14 cellular contexts compared by ENCODE assay signal in genomic region chr3:148975277-148975676, GRCh38. TPM values are rescaled to one million over a fixed set of nuclear protein-coding genes. Genes with fewer than 3 reads are reported as not detected.
DNase-seq lines count a peak whose midpoint lies in the region; ATAC-seq and TF ChIP-seq lines count a peak whose summit lies in the region.
"Had no signal": no experiment of that assay in that cellular context is flagged by ENCODE, and none has a peak within 500 bp of the region (broad histone marks: within the 10 kb centered on the region; RNA-seq: fewer than 3 reads in every experiment).

No MANE protein-coding gene starts in this region.

- no peak overlapping the region for H3K4ac ChIP-seq in IMR-90 (ENCODE audit: low read depth, low read length)

- 61% methylated on average over 4 of the region's 6 CpGs; no CpG with 5 or more reads in 1 of the 2 experiments for WGBS in IMR-90 (ENCODE audit: extremely low coverage in 2 of 2, insufficient read length in 1 of 2), 2 experiments
- WGBS in esophagus squamous epithelium, 2 donors = 28 to 30% methylated on average over 5 to 6 of the region's 6 CpGs
- WGBS in lung, 2 donors = 65 to 83% methylated on average over 6 of the region's 6 CpGs

- H3K4me3 ChIP-seq in IMR-90 (ENCODE audit: insufficient read depth, low read depth, low read length) = no peak overlapping the region
- peak overlapping the region in 1 of 4 donors; percentile 36 for H3K4me3 ChIP-seq in esophagus squamous epithelium
- no peak overlapping the region for H3K4me3 ChIP-seq in lung
- peak overlapping the region; percentile 6 to 15 for H3K4me3 ChIP-seq in tibial artery
- H3K4me3 ChIP-seq: adrenal gland had no signal

- POLR2A ChIA-PET in IMR-90 (lab: Charles Lee; ENCODE audit: unreplicated experiment) = no interaction called here

- H4K20me1 ChIP-seq in IMR-90 (ENCODE audit: insufficient read depth, low read length) = no peaks in the 10 kb centered on the region

- H2BK5ac ChIP-seq in IMR-90 (ENCODE audit: low read depth, low read length, poor library complexity, severe bottlenecking) = no peak overlapping the region

- no peak overlapping the region for H2AK5ac ChIP-seq in IMR-90 (ENCODE audit: low read depth, low read length)

- CTCF ChIA-PET in IMR-90 (lab: Yijun Ruan, JAX) = interaction anchor here (1.0 kb wide), 1 partner anchor 48 kb away, joined by 3 read pairs; no protein-coding TSS in a partner anchor

- H3K27ac ChIP-seq in IMR-90 (ENCODE audit: insufficient read depth, low read length) (no peak overlapping the region), esophagus squamous epithelium (peak overlapping the region in 3 of 4 donors; percentile 8 to 68 (median 48)), lung (ENCODE audit: low read depth in 1 of 2, low read length in 1 of 2) (peak overlapping the region; percentile 4 to 73), tibial artery (peak overlapping the region; percentile 65 to 73)

- H2BK20ac ChIP-seq in IMR-90 (ENCODE audit: low read depth, low read length) = peak overlapping the region; percentile 29; the same call in 1 of the 2 replicates

- no peak overlapping the region for H3K23ac ChIP-seq in IMR-90 (ENCODE audit: low read depth, low read length)

- TF ChIP-seq CTCF in IMR-90 (conservative IDR thresholded peaks at IDR 0.05; ENCODE audit: low read depth, low read length) (peak; percentile 7; the same call in 1 of the 2 replicates), esophagus squamous epithelium (IDR thresholded peaks at IDR 0.05) (no peak), lung (IDR thresholded peaks at IDR 0.05; ENCODE audit: control extremely low read depth, extremely low read depth) (no peak), tibial artery (IDR thresholded peaks at IDR 0.05) (no peak)

- H3K9ac ChIP-seq in IMR-90 (ENCODE audit: low read depth, low read length) = no peak overlapping the region

- ATAC-seq in IMR-90 (ENCODE audit: low read depth) = peak; percentile 40; the same call in 1 of the 2 replicates
- no peak for ATAC-seq in lung (ENCODE audit: insufficient read depth, low FRiP score)

- TF ChIP-seq POLR2A in IMR-90 (IDR thresholded peaks at IDR 0.05; ENCODE audit: low read depth, low read length) = no peak
- TF ChIP-seq POLR2A in esophagus squamous epithelium (IDR thresholded peaks at IDR 0.05) = no peak

- no peaks in the 10 kb centered on the region for H3K9me1 ChIP-seq in IMR-90 (ENCODE audit: insufficient read depth, low read length)

- dilution Hi-C loops in IMR-90 (cut with HindIII; ENCODE audit: low sequenced_read_pairs, unreplicated experiment) = no loop called here

- peak overlapping the region in 1 of 2 experiments; percentile 65; a peak in 1 of 4 replicates for H4K8ac ChIP-seq in IMR-90 (ENCODE audit: low read depth in 2 of 2, low read length in 2 of 2)

- no peak overlapping the region for H3K56ac ChIP-seq in IMR-90 (ENCODE audit: extremely low read depth, insufficient read depth, low read length)

- no peak overlapping the region; the same call in 1 of the 2 replicates for H3K18ac ChIP-seq in IMR-90 (ENCODE audit: low read depth, low read length)

- DNase-seq in IMR-90 = no peak
- no peak for DNase-seq in esophagus squamous epithelium (lab: John Stamatoyannopoulos, UW)
- no peak for DNase-seq in lung (ENCODE audit: low spot score)
- DNase-seq in tibial artery = peak in 1 of 2 donors; percentile 72
- no peak for DNase-seq in HPDE6-E6E7 (ENCODE audit: extremely low spot score)
- DNase-seq in AG08395 (ENCODE audit: low spot score) = no peak
- no peak for DNase-seq in C1 segment of cervical spinal cord (lab: John Stamatoyannopoulos, UW)
- DNase-seq in NCI-H187 treated with DMSO at 0.1 percent for 48 hours (lab: John Stamatoyannopoulos, UW) = no peak
- DNase-seq: activated B cell treated with CpG ODN at 0.5 μM for 24 hours; adrenal gland; CD8-positive, alpha-beta memory T cell; NCI-H1930; nucleus accumbens; stimulated activated naive B cell treated with anti-CD40 and anti-IgM and Interleukin-4, amounts not matched to agents 10 μg/mL and 1 μg/mL and 100 μg/mL, for 72 hours had no signal

- BruUV-seq in IMR-90 (replicated peaks; lab: Mats Ljungman, UMichigan) = no TSS peak

- in situ Hi-C loops in IMR-90 (cut with MboI; ENCODE audit: low sequenced_read_pairs) = no loop called here

- peak overlapping the region; percentile 83 for H2AFZ ChIP-seq in IMR-90 (replicated peaks; ENCODE audit: low read length, poor library complexity)

- peak overlapping the region; percentile 35 for H2AK9ac ChIP-seq in IMR-90 (replicated peaks; ENCODE audit: low read depth, low read length, poor library complexity)

- H2BK15ac ChIP-seq in IMR-90 (ENCODE audit: low read depth, low read length) = no peak overlapping the region

- H3K9me3 ChIP-seq in IMR-90 (ENCODE audit: control insufficient read depth, insufficient read depth, low read length) (no peaks in the 10 kb centered on the region), esophagus squamous epithelium (no peaks in the 10 kb centered on the region), lung (ENCODE audit: control insufficient read depth in 2 of 2, insufficient read depth in 1 of 2, low read length in 1 of 2) (no peaks in the 10 kb centered on the region), tibial artery (no peaks in the 10 kb centered on the region)
- H3K9me3 ChIP-seq: adrenal gland had no signal

- H3K4me1 ChIP-seq in IMR-90 (ENCODE audit: control insufficient read depth, insufficient read depth, low read length) = peaks cover 3% of the 10 kb centered on the region; the same call in 1 of the 2 replicates
- H3K4me1 ChIP-seq in esophagus squamous epithelium = peaks cover 0 to 5% (median 0%) of the 10 kb centered on the region in 3 donors
- peaks cover 0 to 3% of the 10 kb centered on the region in 2 donors for H3K4me1 ChIP-seq in lung (ENCODE audit: control insufficient read depth in 2 of 2, insufficient read depth in 2 of 2, low read length in 2 of 2)
- peaks cover 0 to 44% (median 17%) of the 10 kb centered on the region in 4 donors for H3K4me1 ChIP-seq in tibial artery
- H3K4me1 ChIP-seq: adrenal gland had no signal

- no peaks in the 10 kb centered on the region for H3K27me3 ChIP-seq in IMR-90 (ENCODE audit: control insufficient read depth, insufficient read depth, low read length)
- H3K27me3 ChIP-seq in esophagus squamous epithelium = no peaks in the 10 kb centered on the region
- H3K27me3 ChIP-seq in lung (ENCODE audit: control insufficient read depth, insufficient read depth) = no peaks in the 10 kb centered on the region
- no peaks in the 10 kb centered on the region for H3K27me3 ChIP-seq in tibial artery
- H3K27me3 ChIP-seq: adrenal gland had no signal

- H2BK120ac ChIP-seq in IMR-90 (ENCODE audit: low read depth, low read length) = no peak overlapping the region

- 0 out of 2 replicates have a peak overlapping the region, but pooled peaks have one; percentile 26 for H3K14ac ChIP-seq in IMR-90 (replicated peaks; ENCODE audit: low read depth, low read length)

- H3K4me2 ChIP-seq in IMR-90 (ENCODE audit: low read depth, low read length) = peak overlapping the region; percentile 75

- no peaks in the 10 kb centered on the region for H3K79me1 ChIP-seq in IMR-90 (ENCODE audit: low read depth in 1 of 2, low read length in 2 of 2)

- no peak overlapping the region; the same call in 1 of the 2 replicates for H4K91ac ChIP-seq in IMR-90 (ENCODE audit: insufficient read depth, low read depth, low read length)

- intact Hi-C loops in IMR-90 (cut with micrococcal nuclease) (no loop called here), esophagus squamous epithelium (cut with DNase I) (no loop called here), tibial artery (cut with DNase I; ENCODE audit: low total_unique reads) (no loop called here)

- H4K5ac ChIP-seq in IMR-90 (ENCODE audit: low read depth, low read length) = no peak overlapping the region; the same call in 1 of the 2 replicates

- H3K36me3 ChIP-seq in IMR-90 (ENCODE audit: control insufficient read depth, insufficient read depth, low read length) = no peaks in the 10 kb centered on the region
- no peaks in the 10 kb centered on the region for H3K36me3 ChIP-seq in esophagus squamous epithelium
- no peaks in the 10 kb centered on the region for H3K36me3 ChIP-seq in lung (ENCODE audit: control insufficient read depth in 2 of 2, insufficient read depth in 2 of 2, low read length in 2 of 2)
- H3K36me3 ChIP-seq in tibial artery = no peaks in the 10 kb centered on the region
- H3K36me3 ChIP-seq: adrenal gland had no signal

- TF ChIP-seq RAD21 in IMR-90 (IDR thresholded peaks at IDR 0.05; ENCODE audit: low read length) = no peak

TF ChIP-seq in IMR-90, 13 proteins besides CTCF, POLR2A, EP300 and RAD21 (continues in another document):
- TF ChIP-seq ELK1 (IDR thresholded peaks at IDR 0.05; ENCODE audit: borderline replicate concordance, low read depth, low read length) (no peak), MAFK (IDR thresholded peaks at IDR 0.05; ENCODE audit: low read depth, low read length) (no peak), BHLHE40 (IDR thresholded peaks at IDR 0.05; ENCODE audit: low read depth, low read length) (no peak), FOS (IDR thresholded peaks at IDR 0.05; ENCODE audit: low read depth, low read length) (no peak), RCOR1 (IDR thresholded peaks at IDR 0.05; ENCODE audit: insufficient replicate concordance, low read length) (no peak), CEBPB (IDR thresholded peaks at IDR 0.05; ENCODE audit: low read depth, low read length) (no peak), SMC3 (IDR thresholded peaks at IDR 0.05; ENCODE audit: low read depth, low read length) (no peak)
- TF ChIP-seq, protein P1, sequence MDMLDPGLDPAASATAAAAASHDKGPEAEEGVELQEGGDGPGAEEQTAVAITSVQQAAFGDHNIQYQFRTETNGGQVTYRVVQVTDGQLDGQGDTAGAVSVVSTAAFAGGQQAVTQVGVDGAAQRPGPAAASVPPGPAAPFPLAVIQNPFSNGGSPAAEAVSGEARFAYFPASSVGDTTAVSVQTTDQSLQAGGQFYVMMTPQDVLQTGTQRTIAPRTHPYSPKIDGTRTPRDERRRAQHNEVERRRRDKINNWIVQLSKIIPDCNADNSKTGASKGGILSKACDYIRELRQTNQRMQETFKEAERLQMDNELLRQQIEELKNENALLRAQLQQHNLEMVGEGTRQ (IDR thresholded peaks at IDR 0.05; ENCODE audit: low read depth, low read length) = no peak

RNA-seq across cellular contexts. Expression of gene GYG1, which starts 16.1 kb away (rescaled TPM):
- total RNA-seq in IMR-90 (2012; rRNA removed) (77.8 and 90.3 TPM in 2 replicates), esophagus squamous epithelium (10 to 100 TPM; 16.6 to 55.5 (median 35.8) TPM), lung (10 to 100 TPM; 41.8 to 78.7 TPM)
- polyA plus RNA-seq in IMR-90 (2012; rRNA removed) (43.6 and 48.4 TPM in 2 replicates), lung (100 to 1,000 TPM in 1 of 2 donors, 10 to 100 TPM in 1; 23.2 to 115 TPM)
- polyA plus RNA-seq in IMR-90 (2012; cell fraction: cytosol; rRNA removed) = 17.9 and 77.6 TPM in 2 replicates
- polyA plus RNA-seq in IMR-90 (2012; cell fraction: nucleus; rRNA removed; ENCODE audit: low replicate concordance) = 44.9 and 46.5 TPM in 2 replicates

Comparison
In these comparisons a context has a peak if more than half of its experiments do, and no peak if none do; other contexts are left out.
1. H3K4me3 ChIP-seq: peak in tibial artery (2 of 2); none in IMR-90 (single experiment) and lung (single experiment).